ENCODE assay signal across 9 cellular contexts in genomic region chr2:211455225-211455841, GRCh38.
DNase-seq lines count a peak whose midpoint lies in the region; ATAC-seq, FAIRE-seq and TF ChIP-seq lines count a peak whose summit lies in the region.
"Had no signal": no experiment of that assay in that cellular context is flagged by ENCODE, and none has a peak within 500 bp of the region (broad histone marks: within the 10 kb centered on the region; RNA-seq: fewer than 3 reads in every experiment).

No MANE protein-coding gene starts in this region.

- H3K36me3 Mint-ChIP-seq in activated CD4-positive, alpha-beta T cell treated with anti-CD3 and anti-CD28 coated beads, Interleukin-2, amount 10 ng/mL, durations not matched to agents 7 days and 5 days (ENCODE audit: low read depth) = no peaks in the 10 kb centered on the region

- DNase-seq in AG10803 (ENCODE audit: low read depth) (peak; percentile 28), GM12892 (ENCODE audit: insufficient read length) (peak; percentile 0), NCI-H146 treated with DMSO at 0.1 percent for 48 hours (lab: John Stamatoyannopoulos, UW; ENCODE audit: unreplicated experiment) (peak; percentile 57), glomerular visceral epithelial cell (ENCODE audit: extremely low spot score) (peak; percentile 62), putamen (ENCODE audit: low spot score) (peak; percentile 68)
- peak; percentile 27 for DNase-seq in activated CD4-positive, alpha-beta T cell treated with anti-CD3 and anti-CD28 coated beads, Interleukin-2, amount 10 ng/mL, durations not matched to agents 7 days and 5 days

- no peaks in the 10 kb centered on the region for H3K27me3 Mint-ChIP-seq in activated CD4-positive, alpha-beta T cell treated with anti-CD3 and anti-CD28 coated beads, Interleukin-2, amount 10 ng/mL, durations not matched to agents 7 days and 5 days

- TF ChIP-seq CTCF in AG10803 (conservative IDR thresholded peaks at IDR 0.05; ENCODE audit: low read length) = peak; percentile 99

- no peak overlapping the region for H3K4me3 Mint-ChIP-seq in activated CD4-positive, alpha-beta T cell treated with anti-CD3 and anti-CD28 coated beads, Interleukin-2, amount 10 ng/mL, durations not matched to agents 7 days and 5 days

- H3K9me3 Mint-ChIP-seq in activated CD4-positive, alpha-beta T cell treated with anti-CD3 and anti-CD28 coated beads, Interleukin-2, amount 10 ng/mL, durations not matched to agents 7 days and 5 days = no peaks in the 10 kb centered on the region

- ATAC-seq in HG02678 (IDR thresholded peaks at IDR 0.05; ENCODE audit: unreplicated experiment) (peak; percentile 83), HG02840 (IDR thresholded peaks at IDR 0.05; ENCODE audit: low FRiP score, unreplicated experiment) (no peak)

- CTCF ChIA-PET in activated CD4-positive, alpha-beta T cell treated with anti-CD3 and anti-CD28 coated beads, Interleukin-2, amount 10 ng/mL, durations not matched to agents 7 days and 5 days (lab: Charles Lee) = no interaction called here

- H3K27ac Mint-ChIP-seq in activated CD4-positive, alpha-beta T cell treated with anti-CD3 and anti-CD28 coated beads, Interleukin-2, amount 10 ng/mL, durations not matched to agents 7 days and 5 days = no peak overlapping the region

- no peaks in the 10 kb centered on the region for H3K4me1 Mint-ChIP-seq in activated CD4-positive, alpha-beta T cell treated with anti-CD3 and anti-CD28 coated beads, Interleukin-2, amount 10 ng/mL, durations not matched to agents 7 days and 5 days

- H3K4me3 ChIP-seq in AG10803 (ENCODE audit: low read length) = no peak overlapping the region
- H3K4me3 ChIP-seq: skin epidermis had no signal

- POLR2A ChIA-PET in activated CD4-positive, alpha-beta T cell treated with anti-CD3 and anti-CD28 coated beads, Interleukin-2, amount 10 ng/mL, durations not matched to agents 7 days and 5 days (lab: Charles Lee) = no interaction called here

- no peak for FAIRE-seq in GM12892 (lab: Jason Lieb, UNC)

- TF ChIP-seq POLR2A in GM12892 (IDR thresholded peaks at IDR 0.05; ENCODE audit: low read depth, low read length) = no peak

Comparison
In these comparisons a context has a peak if more than half of its experiments do, and no peak if none do; other contexts are left out.
1. DNase-seq: peak in every context shown above with its lines; median percentile 68 in putamen; 62 in glomerular visceral epithelial cell; 57 in NCI-H146 treated with DMSO at 0.1 percent for 48 hours; 28 in AG10803; 27 in activated CD4-positive, alpha-beta T cell treated with anti-CD3 and anti-CD28 coated beads, Interleukin-2, amount 10 ng/mL, durations not matched to agents 7 days and 5 days; 0 in GM12892.